In genomic region chr2:218983971-218984238, GRCh38 we compare ENCODE assay signal across 34 cellular contexts. TPM values are rescaled to one million over a fixed set of nuclear protein-coding genes. Genes with fewer than 3 reads are reported as not detected.
DNase-seq lines count a peak whose midpoint lies in the region; ATAC-seq and TF ChIP-seq lines count a peak whose summit lies in the region.
"Had no signal": no experiment of that assay in that cellular context is flagged by ENCODE, and none has a peak within 500 bp of the region (broad histone marks: within the 10 kb centered on the region; RNA-seq: fewer than 3 reads in every experiment).

No MANE protein-coding gene starts in this region.

- H3K36me3 ChIP-seq in BLaER1 treated with 17β-estradiol and CSF1 and Interleukin-3, amounts not matched to agents 10 nM and 100 nM, result no peaks in the 10 kb centered on the region
- H3K36me3 ChIP-seq in HUES6 (ENCODE audit: control insufficient read depth, insufficient read depth, low read length) (no peaks in the 10 kb centered on the region), prostate gland (no peaks in the 10 kb centered on the region)
- H3K36me3 ChIP-seq: ascending aorta, cardiac muscle cell, esophagus squamous epithelium, left lung, MG63, pancreas, SJCRH30, tibial artery had no signal

- no peak overlapping the region for H3K27ac ChIP-seq in BLaER1 treated with 17β-estradiol and CSF1 and Interleukin-3, amounts not matched to agents 10 nM and 100 nM
- H3K27ac ChIP-seq in HUES6 (ENCODE audit: low read depth, low read length) (no peak overlapping the region), prostate gland (peak overlapping the region in 1 of 2 donors; percentile 4)
- H3K27ac ChIP-seq: ascending aorta, cardiac muscle cell, esophagus squamous epithelium, left lung, pancreas, SJCRH30, tibial artery had no signal

- no peak for TF ChIP-seq POLR2A in prostate gland (IDR thresholded peaks at IDR 0.05)

- H3K27me3 Mint-ChIP-seq in endothelial cell (ENCODE audit: unreplicated experiment), result peaks cover 47% of the 10 kb centered on the region

- H4K20me1 ChIP-seq in BLaER1 treated with 17β-estradiol and CSF1 and Interleukin-3, amounts not matched to agents 10 nM and 100 nM, result peaks cover 0 to 84% (median 60%) of the 10 kb centered on the region in 11 experiments; a peak in 16 of 22 replicates

- no peaks in the 10 kb centered on the region for H3K9me3 Mint-ChIP-seq in endothelial cell (ENCODE audit: unreplicated experiment)
- H3K9me3 Mint-ChIP-seq: activated naive CD8-positive, alpha-beta T cell treated with anti-CD3 and anti-CD28 coated beads, Interleukin-2, amount 10 ng/mL, durations not matched to agents 7 days and 5 days; CD8-positive, alpha-beta memory T cell; dendritic cell treated with granulocyte-macrophage colony-stimulating factor and Interleukin-4, amounts not matched to agents 40 ng/mL and 50 ng/mL, for 4 days; endodermal cell; natural killer cell treated with Interleukin-12 subunit alpha and Interleukin-12 subunit beta and Interleukin-15 and Interleukin-18, amount 100 ng/mL, for 72 hours had no signal

- peaks cover 0 to 10% (median 5%) of the 10 kb centered on the region in 11 experiments; a peak in 7 of 22 replicates for H3K9me3 ChIP-seq in BLaER1 treated with 17β-estradiol and CSF1 and Interleukin-3, amounts not matched to agents 10 nM and 100 nM (replicated peaks in 1 of 11)
- H3K9me3 ChIP-seq in HUES6 (ENCODE audit: control insufficient read depth, insufficient read depth, low read depth, low read length), result no peaks in the 10 kb centered on the region
- no peaks in the 10 kb centered on the region for H3K9me3 ChIP-seq in prostate gland
- H3K9me3 ChIP-seq: ascending aorta, esophagus squamous epithelium, left lung, MG63, mucosa of descending colon, pancreas, SJCRH30, tibial artery had no signal

- DNase-seq in endothelial cell (ENCODE audit: low spot score), result no peak
- DNase-seq in prostate gland (ENCODE audit: low spot score), result no peak
- DNase-seq in NCI-H524 treated with DMSO at 0.1 percent for 48 hours (lab: John Stamatoyannopoulos, UW), result no peak
- no peak for DNase-seq in NCI-H1930 (lab: John Stamatoyannopoulos, UW)
- no peak for DNase-seq in hepatic stellate cell (ENCODE audit: low spot score)
- DNase-seq: activated CD4-positive, alpha-beta T cell treated with anti-CD3 and anti-CD28 coated beads for 36 hours; activated effector memory CD4-positive, alpha-beta T cell treated with anti-CD3 and anti-CD28 coated beads, Interleukin-2, amount 50 U/mL, for 16 hours; activated naive CD8-positive, alpha-beta T cell treated with anti-CD3 and anti-CD28 coated beads, Interleukin-2, amount 10 ng/mL, durations not matched to agents 7 days and 5 days; activated T-cell treated with anti-CD3 and anti-CD28 coated beads for 4 hours; CD8-positive, alpha-beta memory T cell; esophagus squamous epithelium; foreskin melanocyte; HCEC 1CT; hypothalamus; left lung; MG63; mucosa of descending colon; NCI-H2029 treated with DMSO at 0.1 percent for 48 hours; SJCRH30; stimulated activated CD4-positive, alpha-beta T cell treated with anti-CD3 and anti-CD28 coated beads, Interleukin-4, amount 100 ng/mL, for 4 hours; stimulated activated naive CD4-positive, alpha-beta T cell; T-helper 1 cell; tibial artery had no signal

- H3K27ac Mint-ChIP-seq in endothelial cell (ENCODE audit: unreplicated experiment), result no peak overlapping the region
- H3K27ac Mint-ChIP-seq: activated CD4-positive, alpha-beta T cell treated with anti-CD3 and anti-CD28 coated beads for 36 hours; activated naive CD8-positive, alpha-beta T cell treated with anti-CD3 and anti-CD28 coated beads, Interleukin-2, amount 10 ng/mL, durations not matched to agents 7 days and 5 days; CD8-positive, alpha-beta memory T cell; dendritic cell treated with granulocyte-macrophage colony-stimulating factor and Interleukin-4, amounts not matched to agents 40 ng/mL and 50 ng/mL, for 4 days; endodermal cell; natural killer cell treated with Interleukin-12 subunit alpha and Interleukin-12 subunit beta and Interleukin-15 and Interleukin-18, amount 100 ng/mL, for 72 hours had no signal

- H3K36me3 Mint-ChIP-seq in endothelial cell (ENCODE audit: low read depth, unreplicated experiment), result no peaks in the 10 kb centered on the region
- H3K36me3 Mint-ChIP-seq: CD8-positive, alpha-beta memory T cell; natural killer cell treated with Interleukin-12 subunit alpha and Interleukin-12 subunit beta and Interleukin-15 and Interleukin-18, amount 100 ng/mL, for 72 hours had no signal

- WGBS in prostate gland, result 18% methylated on average over 9 of the region's 9 CpGs

- no peak overlapping the region for H3K9ac ChIP-seq in BLaER1 treated with 17β-estradiol and CSF1 and Interleukin-3, amounts not matched to agents 10 nM and 100 nM
- H3K9ac ChIP-seq in HUES6 (ENCODE audit: low read length), result no peak overlapping the region

- TF ChIP-seq CTCF in endothelial cell (IDR thresholded peaks at IDR 0.05; ENCODE audit: unreplicated experiment) (no peak), prostate gland (IDR thresholded peaks at IDR 0.05) (no peak)

- H3K4me3 Mint-ChIP-seq in endothelial cell (ENCODE audit: unreplicated experiment), result peak overlapping the region; percentile 47
- H3K4me3 Mint-ChIP-seq: dendritic cell treated with granulocyte-macrophage colony-stimulating factor and Interleukin-4, amounts not matched to agents 40 ng/mL and 50 ng/mL, for 4 days; natural killer cell treated with Interleukin-12 subunit alpha and Interleukin-12 subunit beta and Interleukin-15 and Interleukin-18, amount 100 ng/mL, for 72 hours had no signal

- H3K4me2 ChIP-seq in BLaER1 treated with 17β-estradiol and CSF1 and Interleukin-3, amounts not matched to agents 10 nM and 100 nM, result peak overlapping the region in 10 of 11 experiments; percentile 45 to 88 (median 65); a peak in 16 of 22 replicates

- H3K4me1 ChIP-seq in BLaER1 treated with 17β-estradiol and CSF1 and Interleukin-3, amounts not matched to agents 10 nM and 100 nM, result peaks cover 8 to 16% (median 10%) of the 10 kb centered on the region in 10 experiments; a peak in 16 of 20 replicates
- H3K4me1 ChIP-seq in HUES6 (ENCODE audit: control insufficient read depth, insufficient read depth, low read length) (peaks cover 29% of the 10 kb centered on the region), prostate gland (replicated peaks) (peaks cover 4% of the 10 kb centered on the region)
- H3K4me1 ChIP-seq: SJCRH30 had no signal

- no peak for ATAC-seq in HG03378 (IDR thresholded peaks at IDR 0.05; ENCODE audit: unreplicated experiment)
- ATAC-seq: activated CD4-positive, alpha-beta T cell treated with anti-CD3 and anti-CD28 coated beads for 36 hours; left lung; mucosa of descending colon; natural killer cell treated with Interleukin-12 subunit alpha and Interleukin-12 subunit beta and Interleukin-15 and Interleukin-18, amount 100 ng/mL, for 72 hours; sciatic nerve had no signal

- H3K4me3 ChIP-seq in BLaER1 treated with 17β-estradiol and CSF1 and Interleukin-3, amounts not matched to agents 10 nM and 100 nM, result peak overlapping the region in 6 of 10 experiments; percentile 21 to 51 (median 33); a peak in 6 of 20 replicates
- H3K4me3 ChIP-seq in HUES6 (ENCODE audit: low read depth, low read length), result peak overlapping the region; percentile 28; the same call in 1 of the 2 replicates
- H3K4me3 ChIP-seq in prostate gland, result peak overlapping the region; percentile 7 to 19
- H3K4me3 ChIP-seq: cardiac muscle cell, left lung, mucosa of descending colon, SJCRH30 had no signal

- H3K4me1 Mint-ChIP-seq in endothelial cell (ENCODE audit: unreplicated experiment), result peaks cover 13% of the 10 kb centered on the region

- peaks cover 91 to 100% (median 97%) of the 10 kb centered on the region in 11 experiments for H3K27me3 ChIP-seq in BLaER1 treated with 17β-estradiol and CSF1 and Interleukin-3, amounts not matched to agents 10 nM and 100 nM
- peaks cover 97% of the 10 kb centered on the region for H3K27me3 ChIP-seq in HUES6 (ENCODE audit: control insufficient read depth, insufficient read depth, low read length)
- H3K27me3 ChIP-seq in prostate gland (replicated peaks; ENCODE audit: insufficient read depth), result peaks cover 17% of the 10 kb centered on the region
- H3K27me3 ChIP-seq: SJCRH30 had no signal

- intact Hi-C loops in prostate gland (cut with DNase I), result no loop called here

RNA-seq across cellular contexts. Expression of gene FEV, which starts 1.1 kb away (rescaled TPM):
- total RNA-seq in endothelial cell (ENCODE audit: unreplicated experiment), result 0.56 TPM
- total RNA-seq in prostate gland, result 10 to 100 TPM in 1 of 2 donors, 1 to 10 TPM in 1; 1.8 to 25.9 TPM
- total RNA-seq: activated CD4-positive, alpha-beta T cell treated with anti-CD3 and anti-CD28 coated beads for 36 hours; activated naive CD8-positive, alpha-beta T cell treated with anti-CD3 and anti-CD28 coated beads, Interleukin-2, amount 10 ng/mL, durations not matched to agents 7 days and 5 days; ascending aorta; cardiac muscle cell; CD8-positive, alpha-beta memory T cell; endodermal cell; HT-29; left lung; natural killer cell treated with Interleukin-12 subunit alpha and Interleukin-12 subunit beta and Interleukin-15 and Interleukin-18, amount 100 ng/mL, for 72 hours; sciatic nerve; SJCRH30 had no signal

RNA-seq across cellular contexts. Expression of gene CRYBA2, which starts 9.3 kb away (rescaled TPM):
- total RNA-seq in endothelial cell (ENCODE audit: unreplicated experiment) (not detected), prostate gland (1 to 10 TPM in 1 of 2 donors, not detected in 1; 3.0 TPM)
- total RNA-seq: activated CD4-positive, alpha-beta T cell treated with anti-CD3 and anti-CD28 coated beads for 36 hours; activated naive CD8-positive, alpha-beta T cell treated with anti-CD3 and anti-CD28 coated beads, Interleukin-2, amount 10 ng/mL, durations not matched to agents 7 days and 5 days; ascending aorta; cardiac muscle cell; CD8-positive, alpha-beta memory T cell; esophagus squamous epithelium; HT-29; left lung; natural killer cell treated with Interleukin-12 subunit alpha and Interleukin-12 subunit beta and Interleukin-15 and Interleukin-18, amount 100 ng/mL, for 72 hours; sciatic nerve; SJCRH30 had no signal

RNA-seq across cellular contexts. Expression of gene CDK5R2, which starts 24.4 kb away (rescaled TPM):
- total RNA-seq in endothelial cell (ENCODE audit: unreplicated experiment), result 0.13 TPM
- total RNA-seq in prostate gland, result not detected
- total RNA-seq: activated CD4-positive, alpha-beta T cell treated with anti-CD3 and anti-CD28 coated beads for 36 hours; activated naive CD8-positive, alpha-beta T cell treated with anti-CD3 and anti-CD28 coated beads, Interleukin-2, amount 10 ng/mL, durations not matched to agents 7 days and 5 days; ascending aorta; CD8-positive, alpha-beta memory T cell; esophagus squamous epithelium; HT-29; left lung; natural killer cell treated with Interleukin-12 subunit alpha and Interleukin-12 subunit beta and Interleukin-15 and Interleukin-18, amount 100 ng/mL, for 72 hours; sciatic nerve had no signal

RNA-seq across cellular contexts. Expression of gene CFAP65, which starts 57.4 kb away (rescaled TPM):
- total RNA-seq in endothelial cell (ENCODE audit: unreplicated experiment) (0.59 TPM), prostate gland (1 to 10 TPM in 1 of 2 donors, not detected in 1; 4.4 TPM)
- total RNA-seq: activated CD4-positive, alpha-beta T cell treated with anti-CD3 and anti-CD28 coated beads for 36 hours; activated naive CD8-positive, alpha-beta T cell treated with anti-CD3 and anti-CD28 coated beads, Interleukin-2, amount 10 ng/mL, durations not matched to agents 7 days and 5 days; ascending aorta; CD8-positive, alpha-beta memory T cell; HT-29; natural killer cell treated with Interleukin-12 subunit alpha and Interleukin-12 subunit beta and Interleukin-15 and Interleukin-18, amount 100 ng/mL, for 72 hours; SJCRH30 had no signal
